Comparison of ENCODE assay signal across 1 cellular context in the genomic region with DNA sequence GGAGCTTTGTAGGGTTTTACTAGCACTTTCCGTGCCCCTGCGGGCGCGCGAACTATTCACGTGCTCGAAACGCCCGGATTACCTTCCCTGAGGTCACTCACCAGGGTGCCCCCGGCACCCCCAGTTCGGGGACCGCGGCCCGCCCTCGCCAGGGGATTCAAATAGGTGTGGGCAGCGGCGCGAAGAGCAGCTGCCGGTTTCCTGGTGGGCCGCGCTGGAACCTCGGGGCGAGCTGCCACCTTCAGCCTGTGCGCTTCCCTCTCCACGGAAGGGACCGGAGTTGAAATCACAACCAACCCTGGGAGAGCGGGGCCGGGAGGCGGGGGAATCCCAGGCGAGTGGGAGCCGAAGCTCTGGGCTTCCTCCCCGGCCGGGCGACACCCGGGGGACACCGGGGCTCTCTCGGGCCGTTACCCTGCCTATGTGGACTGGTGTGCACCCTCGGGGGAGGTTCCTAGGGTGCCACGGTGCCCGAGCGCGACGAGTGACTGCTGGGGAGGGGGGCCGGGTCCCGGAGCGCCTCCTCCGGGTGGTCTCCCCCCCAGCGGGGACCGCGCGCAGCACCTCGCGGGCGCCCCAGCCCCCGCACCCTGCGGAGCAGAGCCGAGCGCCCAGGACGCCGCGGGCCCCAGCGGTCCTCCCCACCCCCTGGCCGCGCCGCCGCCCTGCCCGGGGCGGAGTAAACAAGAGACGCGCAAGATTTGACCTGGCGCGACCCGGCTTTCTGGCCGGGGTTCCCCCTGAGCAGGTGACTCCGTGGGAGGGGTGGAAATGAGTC.
TF ChIP-seq lines count a peak whose summit lies in the region.

No MANE protein-coding gene starts in this region.

TF ChIP-seq in GM12878, 131 proteins besides CTCF, POLR2A, EP300 and RAD21 (continued from another document and continues in another):
- TF ChIP-seq RCOR1 (conservative IDR thresholded peaks at IDR 0.05; ENCODE audit: low read depth, low read length) (0 out of 2 replicates have a peak, but pooled peaks have one; percentile 20), SMAD1 (IDR thresholded peaks at IDR 0.05; ENCODE audit: low read depth, partially characterized antibody) (no peak), BCL3 (IDR thresholded peaks at IDR 0.05; ENCODE audit: borderline replicate concordance, insufficient read depth, low read depth, low read length, poor library complexity, severe bottlenecking) (peak; percentile 77), CBX3 (IDR thresholded peaks at IDR 0.05; ENCODE audit: borderline replicate concordance, low read depth) (no peak), TCF12 (IDR thresholded peaks at IDR 0.05; ENCODE audit: low read depth, low read length) (peak; percentile 84), SP1 (IDR thresholded peaks at IDR 0.05; ENCODE audit: low read depth, low read length) (no peak), MEF2B (IDR thresholded peaks at IDR 0.05; ENCODE audit: partially characterized antibody, poor library complexity, severe bottlenecking) (peak; percentile 40), USF1 (IDR thresholded peaks at IDR 0.05; ENCODE audit: borderline replicate concordance, extremely low read length, insufficient read depth, low read depth, low read length) (peak; percentile 33), SMARCA5 (IDR thresholded peaks at IDR 0.05) (peak; percentile 77; the same call in 1 of the 2 replicates), HDAC6 (IDR thresholded peaks at IDR 0.05; ENCODE audit: unreplicated experiment) (peak; percentile 77), RELB (IDR thresholded peaks at IDR 0.05; ENCODE audit: low read depth) (no peak; the same call in 1 of the 2 replicates), SPI1 (IDR thresholded peaks at IDR 0.05; ENCODE audit: borderline replicate concordance, insufficient read depth, low read depth, low read length) (peak; percentile 7; the same call in 1 of the 2 replicates), ZNF622 (IDR thresholded peaks at IDR 0.05) (no peak), ZBTB40 (IDR thresholded peaks at IDR 0.05; ENCODE audit: borderline replicate concordance) (no peak), JUNB (IDR thresholded peaks at IDR 0.05) (0 out of 2 replicates have a peak, but pooled peaks have one; percentile 28), PRDM15 (CRISPR knock-in tag; IDR thresholded peaks at IDR 0.05) (no peak), ATF7 (IDR thresholded peaks at IDR 0.05; ENCODE audit: low read depth) (peak; percentile 0; the same call in 1 of the 2 replicates), SUZ12 (IDR thresholded peaks at IDR 0.05; ENCODE audit: unreplicated experiment) (no peak), E2F4 (IDR thresholded peaks at IDR 0.05; ENCODE audit: low read depth, low read length) (peak; percentile 60)
- TF ChIP-seq, protein P1, sequence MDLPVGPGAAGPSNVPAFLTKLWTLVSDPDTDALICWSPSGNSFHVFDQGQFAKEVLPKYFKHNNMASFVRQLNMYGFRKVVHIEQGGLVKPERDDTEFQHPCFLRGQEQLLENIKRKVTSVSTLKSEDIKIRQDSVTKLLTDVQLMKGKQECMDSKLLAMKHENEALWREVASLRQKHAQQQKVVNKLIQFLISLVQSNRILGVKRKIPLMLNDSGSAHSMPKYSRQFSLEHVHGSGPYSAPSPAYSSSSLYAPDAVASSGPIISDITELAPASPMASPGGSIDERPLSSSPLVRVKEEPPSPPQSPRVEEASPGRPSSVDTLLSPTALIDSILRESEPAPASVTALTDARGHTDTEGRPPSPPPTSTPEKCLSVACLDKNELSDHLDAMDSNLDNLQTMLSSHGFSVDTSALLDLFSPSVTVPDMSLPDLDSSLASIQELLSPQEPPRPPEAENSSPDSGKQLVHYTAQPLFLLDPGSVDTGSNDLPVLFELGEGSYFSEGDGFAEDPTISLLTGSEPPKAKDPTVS (IDR thresholded peaks at IDR 0.05; ENCODE audit: low read depth, low read length) = no peak
- TF ChIP-seq, protein P2, sequence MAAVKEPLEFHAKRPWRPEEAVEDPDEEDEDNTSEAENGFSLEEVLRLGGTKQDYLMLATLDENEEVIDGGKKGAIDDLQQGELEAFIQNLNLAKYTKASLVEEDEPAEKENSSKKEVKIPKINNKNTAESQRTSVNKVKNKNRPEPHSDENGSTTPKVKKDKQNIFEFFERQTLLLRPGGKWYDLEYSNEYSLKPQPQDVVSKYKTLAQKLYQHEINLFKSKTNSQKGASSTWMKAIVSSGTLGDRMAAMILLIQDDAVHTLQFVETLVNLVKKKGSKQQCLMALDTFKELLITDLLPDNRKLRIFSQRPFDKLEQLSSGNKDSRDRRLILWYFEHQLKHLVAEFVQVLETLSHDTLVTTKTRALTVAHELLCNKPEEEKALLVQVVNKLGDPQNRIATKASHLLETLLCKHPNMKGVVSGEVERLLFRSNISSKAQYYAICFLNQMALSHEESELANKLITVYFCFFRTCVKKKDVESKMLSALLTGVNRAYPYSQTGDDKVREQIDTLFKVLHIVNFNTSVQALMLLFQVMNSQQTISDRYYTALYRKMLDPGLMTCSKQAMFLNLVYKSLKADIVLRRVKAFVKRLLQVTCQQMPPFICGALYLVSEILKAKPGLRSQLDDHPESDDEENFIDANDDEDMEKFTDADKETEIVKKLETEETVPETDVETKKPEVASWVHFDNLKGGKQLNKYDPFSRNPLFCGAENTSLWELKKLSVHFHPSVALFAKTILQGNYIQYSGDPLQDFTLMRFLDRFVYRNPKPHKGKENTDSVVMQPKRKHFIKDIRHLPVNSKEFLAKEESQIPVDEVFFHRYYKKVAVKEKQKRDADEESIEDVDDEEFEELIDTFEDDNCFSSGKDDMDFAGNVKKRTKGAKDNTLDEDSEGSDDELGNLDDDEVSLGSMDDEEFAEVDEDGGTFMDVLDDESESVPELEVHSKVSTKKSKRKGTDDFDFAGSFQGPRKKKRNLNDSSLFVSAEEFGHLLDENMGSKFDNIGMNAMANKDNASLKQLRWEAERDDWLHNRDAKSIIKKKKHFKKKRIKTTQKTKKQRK (IDR thresholded peaks at IDR 0.05; ENCODE audit: low read depth, low read length) = no peak
- TF ChIP-seq, protein P3, sequence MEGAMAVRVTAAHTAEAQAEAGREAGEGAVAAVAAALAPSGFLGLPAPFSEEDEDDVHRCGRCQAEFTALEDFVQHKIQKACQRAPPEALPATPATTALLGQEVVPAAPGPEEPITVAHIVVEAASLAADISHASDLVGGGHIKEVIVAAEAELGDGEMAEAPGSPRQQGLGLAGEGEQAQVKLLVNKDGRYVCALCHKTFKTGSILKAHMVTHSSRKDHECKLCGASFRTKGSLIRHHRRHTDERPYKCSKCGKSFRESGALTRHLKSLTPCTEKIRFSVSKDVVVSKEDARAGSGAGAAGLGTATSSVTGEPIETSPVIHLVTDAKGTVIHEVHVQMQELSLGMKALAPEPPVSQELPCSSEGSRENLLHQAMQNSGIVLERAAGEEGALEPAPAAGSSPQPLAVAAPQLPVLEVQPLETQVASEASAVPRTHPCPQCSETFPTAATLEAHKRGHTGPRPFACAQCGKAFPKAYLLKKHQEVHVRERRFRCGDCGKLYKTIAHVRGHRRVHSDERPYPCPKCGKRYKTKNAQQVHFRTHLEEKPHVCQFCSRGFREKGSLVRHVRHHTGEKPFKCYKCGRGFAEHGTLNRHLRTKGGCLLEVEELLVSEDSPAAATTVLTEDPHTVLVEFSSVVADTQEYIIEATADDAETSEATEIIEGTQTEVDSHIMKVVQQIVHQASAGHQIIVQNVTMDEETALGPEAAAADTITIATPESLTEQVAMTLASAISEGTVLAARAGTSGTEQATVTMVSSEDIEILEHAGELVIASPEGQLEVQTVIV (IDR thresholded peaks at IDR 0.05; ENCODE audit: borderline replicate concordance, partially characterized antibody) = no peak
